10 cellular contexts compared by ENCODE assay signal in the genomic region with DNA sequence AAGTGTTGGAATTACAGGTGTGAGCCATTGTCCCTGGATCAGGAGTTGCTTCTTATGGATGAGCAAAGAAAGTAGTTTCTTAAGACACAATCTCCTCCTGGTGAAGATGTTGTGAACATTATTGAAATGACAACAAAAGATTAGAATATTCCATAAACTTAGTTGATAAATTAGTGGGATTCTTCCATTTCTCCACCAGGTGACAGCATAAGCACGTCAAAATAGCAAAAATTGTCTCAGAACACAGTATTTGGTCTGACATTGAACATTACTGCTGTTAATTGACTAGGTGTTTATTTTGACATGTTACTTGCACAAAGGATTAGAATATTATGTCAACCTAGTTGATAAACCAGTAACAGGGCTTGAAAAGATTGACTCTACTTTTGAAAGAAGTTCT. TPM values are rescaled to one million over a fixed set of nuclear protein-coding genes. Genes with fewer than 3 reads are reported as not detected.
DNase-seq lines count a peak whose midpoint lies in the region; ATAC-seq and TF ChIP-seq lines count a peak whose summit lies in the region.
"Had no signal": no experiment of that assay in that cellular context is flagged by ENCODE, and none has a peak within 500 bp of the region (broad histone marks: within the 10 kb centered on the region; RNA-seq: fewer than 3 reads in every experiment).

No MANE protein-coding gene starts in this region.

- 29% methylated on average over 1 of the region's 1 CpG for WGBS in right lobe of liver (ENCODE audit: insufficient coverage, low coverage, low lambda C conversion rate, missing lambda C conversion rate)

- H3K27me3 ChIP-seq in right lobe of liver, result no peaks in the 10 kb centered on the region

- no peak for TF ChIP-seq POLR2A in right lobe of liver (IDR thresholded peaks at IDR 0.05)

- H3K4me3 Mint-ChIP-seq in HFFc6, result no peak overlapping the region

- no peaks in the 10 kb centered on the region for H3K36me3 Mint-ChIP-seq in HFFc6 (ENCODE audit: low read depth)

- H3K4me1 ChIP-seq in right lobe of liver, result no peaks in the 10 kb centered on the region

- H3K27me3 Mint-ChIP-seq in HFFc6 (ENCODE audit: insufficient read depth), result peaks cover 6% of the 10 kb centered on the region; the same call in 1 of the 2 replicates

- H3K27ac Mint-ChIP-seq in HFFc6, result no peak overlapping the region

- TF ChIP-seq CTCF in C4-2B (conservative IDR thresholded peaks at IDR 0.05) (peak; percentile 53), HFFc6 (IDR thresholded peaks at IDR 0.05) (peak; percentile 79), right lobe of liver (IDR thresholded peaks at IDR 0.05) (peak; percentile 43 to 54 (median 44)), GM13976 (IDR thresholded peaks at IDR 0.05; ENCODE audit: borderline replicate concordance, control extremely low read depth, extremely low read depth, insufficient read depth, missing control alignments) (no peak)

- DNase-seq in HFFc6 (no peak), astrocyte of the hippocampus (ENCODE audit: low read depth, low spot score) (peak; percentile 12), right lobe of liver (no peak), GM13976 (ENCODE audit: low spot score) (no peak), KG1 (lab: John Stamatoyannopoulos, UW) (no peak)
- no peak for DNase-seq in NK-92 treated with Interleukin-12 subunit alpha and Interleukin-12 subunit beta, amount 100 ng/mL, for 24 hours (lab: John Stamatoyannopoulos, UW)
- DNase-seq in activated CD8-positive, alpha-beta memory T cell treated with anti-CD3 and anti-CD28 coated beads, Interleukin-2, amount 50 U/mL, for 48 hours, result no peak
- DNase-seq: islet precursor cell, SHP77 treated with DMSO at 0.1 percent for 48 hours had no signal

- H3K36me3 ChIP-seq in right lobe of liver, result no peaks in the 10 kb centered on the region

- no peak overlapping the region for H3K4me3 ChIP-seq in right lobe of liver

- no peaks in the 10 kb centered on the region for H3K9me3 Mint-ChIP-seq in HFFc6

- H3K4me1 Mint-ChIP-seq in HFFc6 (ENCODE audit: low read depth), result no peaks in the 10 kb centered on the region

- in situ Hi-C loops in GM13976 (cut with MboI; ENCODE audit: low sequenced_read_pairs, unreplicated experiment), result loop anchor here (10.0 kb wide), 1 partner anchor 104 kb away; no protein-coding TSS in a partner anchor

- peak in 1 of 4 donors; percentile 39 for ATAC-seq in right lobe of liver

- H3K27ac ChIP-seq in C4-2B (no peak overlapping the region), right lobe of liver (no peak overlapping the region)

- H3K9me3 ChIP-seq in right lobe of liver, result no peaks in the 10 kb centered on the region

- intact Hi-C loops in right lobe of liver (cut with DNase I), result no loop called here

RNA-seq across cellular contexts. Expression of gene CLDN34, which starts 21.6 kb away (rescaled TPM):
- not detected for total RNA-seq in HFFc6 (2021; fragmentation: NEBNext Ultra II Directional; extraction: Animal tissue kit (Norgen Biotek cat#: 25700))
- under 1 TPM in 2 of 6 experiments, not detected in 4; 0.22 to 0.39 TPM for total RNA-seq in right lobe of liver
